In the genomic region with DNA sequence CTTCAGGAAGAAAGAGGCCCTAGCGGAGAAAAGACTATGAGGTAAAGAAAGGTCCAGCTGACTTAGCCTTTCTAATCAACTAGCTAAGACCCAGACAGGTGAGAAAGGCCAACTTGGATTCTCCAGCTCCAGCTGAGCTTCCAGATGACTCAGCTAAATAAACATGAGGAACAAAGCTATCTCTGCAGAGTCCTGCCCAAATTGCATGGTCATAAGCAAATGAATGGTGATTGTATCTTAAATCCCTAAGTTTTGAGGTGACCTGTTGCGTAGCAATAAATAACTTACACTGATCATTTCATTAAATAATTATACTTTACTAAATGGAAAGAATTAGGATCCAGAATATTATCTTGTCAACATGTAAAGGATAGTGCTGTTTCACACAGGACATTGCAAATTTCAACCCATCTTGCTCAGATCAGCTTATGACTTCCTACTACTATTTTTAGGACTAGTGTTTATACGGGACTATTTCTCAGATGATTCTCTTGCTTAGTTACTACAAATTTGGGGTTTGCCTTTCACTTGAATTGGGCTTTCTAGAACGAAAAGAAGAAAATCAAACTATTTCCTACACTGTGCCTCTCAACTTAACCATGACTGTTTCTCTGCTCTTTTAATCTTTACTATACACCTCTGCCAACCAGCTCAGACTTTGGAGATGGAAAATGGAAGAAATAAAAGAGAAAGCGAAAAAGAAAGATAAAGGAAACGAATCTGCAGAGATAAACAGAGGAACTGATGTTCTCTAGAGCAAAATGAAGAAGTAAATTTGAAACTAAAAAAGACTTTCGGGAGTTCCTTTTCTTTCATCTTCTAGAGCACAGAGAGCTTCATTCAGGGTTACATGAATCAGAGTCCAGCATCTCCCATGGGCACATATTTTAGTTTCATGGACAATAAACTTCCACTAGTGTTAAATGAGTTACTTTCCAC, we compare ENCODE assay signal across 7 cellular contexts. TPM values are rescaled to one million over a fixed set of nuclear protein-coding genes. Genes with fewer than 3 reads are reported as not detected.
DNase-seq lines count a peak whose midpoint lies in the region; ATAC-seq and TF ChIP-seq lines count a peak whose summit lies in the region.

No MANE protein-coding gene starts in this region.

- peaks cover 6% of the 10 kb centered on the region for H3K4me1 Mint-ChIP-seq in osteocyte (ENCODE audit: unreplicated experiment)

- DNase-seq in NT2/D1 (ENCODE audit: low read depth, low spot score) (peak; percentile 15), NCI-H2196 (lab: John Stamatoyannopoulos, UW; ENCODE audit: unreplicated experiment) (no peak), osteocyte (ENCODE audit: extremely low spot score, unreplicated experiment) (no peak)

- no peak for TF ChIP-seq CTCF in osteocyte (IDR thresholded peaks at IDR 0.05)

- peaks cover 30% of the 10 kb centered on the region for H3K27me3 Mint-ChIP-seq in osteocyte (ENCODE audit: unreplicated experiment)

- H3K9me3 ChIP-seq in NT2/D1 (ENCODE audit: insufficient read depth, low read length) (no peaks in the 10 kb centered on the region), duodenal mucosa (ENCODE audit: control insufficient read depth in 1 of 2, low read length in 2 of 2) (no peaks in the 10 kb centered on the region), skeletal muscle tissue (ENCODE audit: control insufficient read depth in 3 of 3, low read length in 3 of 3) (no peaks in the 10 kb centered on the region)

- H3K4me3 Mint-ChIP-seq in osteocyte (ENCODE audit: unreplicated experiment) = no peak overlapping the region

- no peak overlapping the region for H3K4me3 ChIP-seq in NT2/D1 (ENCODE audit: insufficient read length, low read depth)
- H3K4me3 ChIP-seq in duodenal mucosa (ENCODE audit: low read depth in 1 of 2, low read length in 2 of 2) = peak overlapping the region; percentile 37 to 38
- H3K4me3 ChIP-seq in skeletal muscle tissue (ENCODE audit: low read length in 3 of 3) = peak overlapping the region in 2 of 3 donors; percentile 6 to 14

- no peak overlapping the region for H3K27ac Mint-ChIP-seq in osteocyte (ENCODE audit: unreplicated experiment)

- no peaks in the 10 kb centered on the region for H3K27me3 ChIP-seq in NT2/D1 (ENCODE audit: insufficient read depth, insufficient read length)
- no peaks in the 10 kb centered on the region for H3K27me3 ChIP-seq in duodenal mucosa (ENCODE audit: control insufficient read depth in 1 of 2, insufficient read depth in 2 of 2, low read length in 2 of 2)
- H3K27me3 ChIP-seq in skeletal muscle tissue (ENCODE audit: control insufficient read depth in 3 of 3, insufficient read depth in 3 of 3, low read length in 3 of 3) = no peaks in the 10 kb centered on the region

- H3K36me3 ChIP-seq in NT2/D1 (ENCODE audit: insufficient read depth, insufficient read length, low read length) = no peaks in the 10 kb centered on the region
- no peaks in the 10 kb centered on the region for H3K36me3 ChIP-seq in duodenal mucosa (ENCODE audit: control insufficient read depth in 1 of 2, insufficient read depth in 2 of 2, low read length in 2 of 2)
- H3K36me3 ChIP-seq in skeletal muscle tissue (ENCODE audit: control insufficient read depth in 3 of 3, insufficient read depth in 3 of 3, low read length in 3 of 3) = no peaks in the 10 kb centered on the region

- H3K9me3 Mint-ChIP-seq in osteocyte (ENCODE audit: unreplicated experiment) = peaks cover 12% of the 10 kb centered on the region

- no peaks in the 10 kb centered on the region for H3K4me1 ChIP-seq in NT2/D1 (ENCODE audit: insufficient read depth, insufficient read length)
- peaks cover 21 to 25% of the 10 kb centered on the region in 2 donors for H3K4me1 ChIP-seq in duodenal mucosa (ENCODE audit: control insufficient read depth in 1 of 2, insufficient read depth in 2 of 2, low read length in 2 of 2)
- no peaks in the 10 kb centered on the region for H3K4me1 ChIP-seq in skeletal muscle tissue (ENCODE audit: control insufficient read depth in 3 of 3, insufficient read depth in 3 of 3, low read length in 3 of 3)

- no peaks in the 10 kb centered on the region for H3K36me3 Mint-ChIP-seq in osteocyte (ENCODE audit: unreplicated experiment)

- H3K27ac ChIP-seq in duodenal mucosa (ENCODE audit: low read depth, low read length) = no peak overlapping the region
- H3K27ac ChIP-seq in skeletal muscle tissue (ENCODE audit: low read depth, low read length) = no peak overlapping the region

- peak; percentile 44 for ATAC-seq in GM18498 (IDR thresholded peaks at IDR 0.05; ENCODE audit: unreplicated experiment)
- peak; percentile 39 for ATAC-seq in HG02623 (IDR thresholded peaks at IDR 0.05; ENCODE audit: unreplicated experiment)

- H3K9ac ChIP-seq in NT2/D1 (ENCODE audit: insufficient read length, low read depth) = no peak overlapping the region
- H3K9ac ChIP-seq in duodenal mucosa (ENCODE audit: low read depth in 1 of 2, low read length in 2 of 2) = peak overlapping the region in 1 of 2 donors; percentile 14
- no peak overlapping the region for H3K9ac ChIP-seq in skeletal muscle tissue (ENCODE audit: low read depth in 1 of 3, low read length in 3 of 3)

RNA-seq across cellular contexts. Expression of gene ADGRG7, which starts 6.6 kb away (rescaled TPM):
- total RNA-seq in skeletal muscle tissue (not detected), osteocyte (not detected in 2 replicates)
